1 cellular context compared by ENCODE assay signal in genomic region chr1:30697977-30698376, GRCh38.
TF ChIP-seq lines count a peak whose summit lies in the region.

No MANE protein-coding gene starts in this region.

TF ChIP-seq in HepG2, 621 proteins besides CTCF, POLR2A, EP300 and RAD21 (continued from another document):
- TF ChIP-seq HMGXB3 (CRISPR knock-in tag; IDR thresholded peaks at IDR 0.05; ENCODE audit: borderline replicate concordance) (no peak), SETDB1 (CRISPR knock-in tag; IDR thresholded peaks at IDR 0.05; ENCODE audit: borderline replicate concordance) (no peak), ZNF446 (CRISPR knock-in tag; IDR thresholded peaks at IDR 0.05) (no peak), PAF1 (CRISPR knock-in tag; IDR thresholded peaks at IDR 0.05) (no peak), KAT2B (IDR thresholded peaks at IDR 0.05; ENCODE audit: borderline replicate concordance, low read depth, low read length) (no peak), ZNF704 (CRISPR knock-in tag; IDR thresholded peaks at IDR 0.05; ENCODE audit: borderline replicate concordance) (no peak), MAZ (IDR thresholded peaks at IDR 0.05; ENCODE audit: borderline replicate concordance, low read depth, low read length) (no peak), MAZ (CRISPR knock-in tag; IDR thresholded peaks at IDR 0.05; ENCODE audit: low read depth) (no peak), TFDP1 (CRISPR knock-in tag; IDR thresholded peaks at IDR 0.05; ENCODE audit: borderline replicate concordance) (no peak)
